In the genomic region with DNA sequence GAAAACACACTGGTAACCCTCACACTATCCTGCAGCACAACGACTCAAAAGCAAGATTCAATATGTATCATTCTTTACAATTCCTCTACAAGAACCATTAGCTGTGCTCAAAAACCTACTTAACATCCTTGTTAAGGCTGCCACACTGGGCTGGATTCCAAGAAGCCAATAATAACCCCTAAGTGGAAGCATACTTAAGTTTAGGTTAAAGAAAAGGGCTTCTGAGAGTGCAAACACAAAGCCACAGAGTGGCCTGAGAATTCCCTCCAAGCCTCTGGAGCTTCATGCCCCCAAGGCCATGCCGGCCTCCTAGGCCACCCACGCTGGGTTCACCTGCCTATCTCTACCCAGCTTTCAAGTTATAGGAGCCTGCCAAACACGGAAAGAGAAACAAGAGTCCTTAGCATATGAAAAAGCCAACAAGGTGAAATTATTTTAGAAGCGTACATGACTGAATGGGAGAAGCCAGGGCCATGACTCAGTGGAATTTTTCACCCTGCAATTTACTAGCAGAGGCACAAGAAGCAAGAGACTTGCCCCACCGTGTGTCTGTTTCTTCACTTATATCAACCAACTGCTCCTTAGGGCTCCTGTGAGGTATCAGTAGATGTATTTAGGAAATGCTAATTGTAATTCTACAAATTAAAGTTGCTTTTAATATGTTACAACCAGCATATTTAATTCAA, we compare ENCODE assay signal across 15 cellular contexts.
DNase-seq lines count a peak whose midpoint lies in the region; ATAC-seq, FAIRE-seq and TF ChIP-seq lines count a peak whose summit lies in the region.
"Had no signal": no experiment of that assay in that cellular context is flagged by ENCODE, and none has a peak within 500 bp of the region (broad histone marks: within the 10 kb centered on the region; RNA-seq: fewer than 3 reads in every experiment).

No MANE protein-coding gene starts in this region.

- TF ChIP-seq CTCF in endothelial cell of umbilical vein (IDR thresholded peaks at IDR 0.05; ENCODE audit: extremely low read depth in 1 of 2, insufficient read depth in 1 of 2, low read depth in 1 of 2, low read length in 2 of 2) (no peak), smooth muscle cell (IDR thresholded peaks at IDR 0.05; ENCODE audit: borderline replicate concordance, insufficient read depth, poor library complexity, severe bottlenecking) (peak; percentile 9)

- no peak overlapping the region for H3K27ac ChIP-seq in endothelial cell of umbilical vein (ENCODE audit: insufficient read depth, low read depth, low read length)
- peak overlapping the region; percentile 61 for H3K27ac ChIP-seq in smooth muscle cell (ENCODE audit: low read depth)
- H3K27ac ChIP-seq: tibial nerve had no signal

- peak; percentile 65 for DNase-seq in NCI-H1436 (lab: John Stamatoyannopoulos, UW)
- no peak for DNase-seq in NCI-H1436 treated with DMSO at 0.1 percent for 48 hours (lab: John Stamatoyannopoulos, UW)
- peak; percentile 77 for DNase-seq in NCI-H2227 (lab: John Stamatoyannopoulos, UW; ENCODE audit: unreplicated experiment)
- peak; percentile 25 for DNase-seq in endothelial cell of umbilical vein (ENCODE audit: low read depth, low spot score)
- no peak for DNase-seq in smooth muscle cell (lab: John Stamatoyannopoulos, UW; ENCODE audit: unreplicated experiment)
- no peak for DNase-seq in frontal cortex (ENCODE audit: low spot score in 2 of 2)
- DNase-seq: gastrocnemius medialis, H9, NCI-H748 treated with DMSO at 0.1 percent for 48 hours, nephron progenitor cell had no signal

- no peak overlapping the region for H2AFZ ChIP-seq in endothelial cell of umbilical vein (ENCODE audit: low read depth, low read length)
- no peak overlapping the region for H2AFZ ChIP-seq in smooth muscle cell (ENCODE audit: low read depth)

- H3K27me3 ChIP-seq in endothelial cell of umbilical vein (ENCODE audit: control insufficient read depth in 2 of 2, insufficient read depth in 2 of 2, low read length in 2 of 2), result no peaks in the 10 kb centered on the region
- H3K27me3 ChIP-seq in smooth muscle cell (ENCODE audit: low read depth), result no peaks in the 10 kb centered on the region
- H3K27me3 ChIP-seq: gastrocnemius medialis, tibial nerve had no signal

- POLR2A ChIA-PET in endothelial cell of umbilical vein (lab: Charles Lee), result no interaction called here

- CTCF ChIA-PET in endothelial cell of umbilical vein (lab: Charles Lee), result interaction anchor here (1.0 to 1.8 kb wide), 3 partner anchors 10 to 114 kb away, joined by 3 to 5 read pairs (median 5); no protein-coding TSS in a partner anchor

- dilution Hi-C loops in endothelial cell of umbilical vein (cut with MboI; ENCODE audit: extremely low pct_ligation_motif_present, low sequenced_read_pairs), result no loop called here

- 39% methylated on average over 6 of the region's 6 CpGs for WGBS in smooth muscle cell (ENCODE audit: low lambda C conversion rate)

- H3K79me2 ChIP-seq in endothelial cell of umbilical vein (ENCODE audit: control insufficient read depth, insufficient read depth, low read length) (peaks cover 60% of the 10 kb centered on the region), smooth muscle cell (ENCODE audit: low read depth) (no peaks in the 10 kb centered on the region)

- H4K20me1 ChIP-seq in endothelial cell of umbilical vein (replicated peaks; ENCODE audit: control insufficient read depth, extremely low read depth, insufficient read depth, low read length), result peaks cover 3% of the 10 kb centered on the region
- no peaks in the 10 kb centered on the region for H4K20me1 ChIP-seq in smooth muscle cell (ENCODE audit: low read depth)

- no peaks in the 10 kb centered on the region for H3K36me3 ChIP-seq in endothelial cell of umbilical vein (ENCODE audit: control insufficient read depth in 2 of 2, extremely low read depth in 1 of 2, insufficient read depth in 2 of 2, low read length in 2 of 2)
- H3K36me3 ChIP-seq in smooth muscle cell (ENCODE audit: low read depth), result no peaks in the 10 kb centered on the region
- H3K36me3 ChIP-seq: gastrocnemius medialis, tibial nerve had no signal

- H3F3A ChIP-seq in smooth muscle cell (ENCODE audit: low read depth), result no peaks in the 10 kb centered on the region

- FAIRE-seq in endothelial cell of umbilical vein (lab: Jason Lieb, UNC) (no peak), frontal cortex (lab: Jason Lieb, UNC) (no peak)
- FAIRE-seq: A204.1, GM12892 had no signal

- BruUV-seq in endothelial cell of umbilical vein (replicated peaks; lab: Mats Ljungman, UMichigan), result no TSS peak

- H3K4me3 ChIP-seq in endothelial cell of umbilical vein (replicated peaks in 1 of 3; ENCODE audit: insufficient read depth in 1 of 3, low read depth in 1 of 3, low read length in 3 of 3) (no peak overlapping the region), smooth muscle cell (no peak overlapping the region)
- H3K4me3 ChIP-seq: gastrocnemius medialis, tibial nerve had no signal

- peaks cover 34% of the 10 kb centered on the region for H3K4me1 ChIP-seq in endothelial cell of umbilical vein (ENCODE audit: control insufficient read depth, extremely low read depth, insufficient read depth, low read length)
- H3K4me1 ChIP-seq in smooth muscle cell (ENCODE audit: low read depth), result peaks cover 9% of the 10 kb centered on the region

- intact Hi-C loops in endothelial cell of umbilical vein (cut with micrococcal nuclease), result no loop called here

- ATAC-seq in HG03432 (IDR thresholded peaks at IDR 0.05; ENCODE audit: unreplicated experiment), result no peak
- ATAC-seq in GM19035 (IDR thresholded peaks at IDR 0.05; ENCODE audit: unreplicated experiment), result no peak

- H3K9ac ChIP-seq in endothelial cell of umbilical vein (replicated peaks; ENCODE audit: extremely low read depth, insufficient read depth, low read length), result no peak overlapping the region
- H3K9ac ChIP-seq in smooth muscle cell (ENCODE audit: low read depth), result peak overlapping the region; percentile 2

- H3K9me3 ChIP-seq in endothelial cell of umbilical vein (replicated peaks; ENCODE audit: control insufficient read depth, insufficient read depth, low read length) (no peaks in the 10 kb centered on the region), smooth muscle cell (replicated peaks; ENCODE audit: low read depth) (no peaks in the 10 kb centered on the region)
- H3K9me3 ChIP-seq: gastrocnemius medialis, tibial nerve had no signal

- H3K9me1 ChIP-seq in endothelial cell of umbilical vein (replicated peaks; ENCODE audit: control insufficient read depth, extremely low read depth, insufficient read depth, low read length), result no peaks in the 10 kb centered on the region

- TF ChIP-seq POLR2A in endothelial cell of umbilical vein (IDR thresholded peaks at IDR 0.05; ENCODE audit: low read depth, low read length), result no peak

- H3K4me2 ChIP-seq in endothelial cell of umbilical vein (ENCODE audit: insufficient read depth, low read length) (no peak overlapping the region), smooth muscle cell (peak overlapping the region; percentile 51)

TF ChIP-seq in endothelial cell of umbilical vein, 7 proteins besides CTCF, POLR2A, EP300 and RAD21:
- TF ChIP-seq GATA2 (IDR thresholded peaks at IDR 0.05; ENCODE audit: insufficient read depth, insufficient read length, low read depth, low read length), result no peak
- no peak for TF ChIP-seq FOS (IDR thresholded peaks at IDR 0.05; ENCODE audit: borderline replicate concordance, insufficient read depth, low read length)
- no peak for TF ChIP-seq EZH2 (IDR thresholded peaks at IDR 0.05; ENCODE audit: borderline replicate concordance, low read depth, low read length, severe bottlenecking)
- TF ChIP-seq JUN (IDR thresholded peaks at IDR 0.05; ENCODE audit: borderline replicate concordance, insufficient read depth, insufficient read length, low read depth), result no peak
- TF ChIP-seq MYC (IDR thresholded peaks at IDR 0.05; ENCODE audit: low read depth, low read length), result no peak
- no peak for TF ChIP-seq POLR2AphosphoS5 (IDR thresholded peaks at IDR 0.05; ENCODE audit: insufficient read depth, low read depth, low read length)
- TF ChIP-seq, protein P1, sequence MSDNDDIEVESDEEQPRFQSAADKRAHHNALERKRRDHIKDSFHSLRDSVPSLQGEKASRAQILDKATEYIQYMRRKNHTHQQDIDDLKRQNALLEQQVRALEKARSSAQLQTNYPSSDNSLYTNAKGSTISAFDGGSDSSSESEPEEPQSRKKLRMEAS (IDR thresholded peaks at IDR 0.05; ENCODE audit: insufficient read depth, insufficient read length), result no peak
TF ChIP-seq in endothelial cell of umbilical vein: peak in this region for 0.

Comparison
In these comparisons a context has a peak if more than half of its experiments do, and no peak if none do; other contexts are left out.
1. DNase-seq: peak in NCI-H1436 (single experiment), NCI-H2227 (single experiment) and endothelial cell of umbilical vein (single experiment); none in NCI-H1436 treated with DMSO at 0.1 percent for 48 hours (single experiment), smooth muscle cell (single experiment) and frontal cortex (0 of 2).